In genomic region chr9:25613709-25614108, GRCh38 we compare ENCODE assay signal across 24 cellular contexts.
"Had no signal": no experiment of that assay in that cellular context is flagged by ENCODE, and none has a peak within 500 bp of the region (broad histone marks: within the 10 kb centered on the region; RNA-seq: fewer than 3 reads in every experiment).

No MANE protein-coding gene starts in this region.

- FAIRE-seq: colon had no signal

- H3K36me3 ChIP-seq: adrenal gland, ascending aorta, esophagus muscularis mucosa, gastrocnemius medialis had no signal

- H3K27me3 ChIP-seq: adrenal gland, ascending aorta, esophagus muscularis mucosa, foreskin keratinocyte, gastrocnemius medialis had no signal

- ATAC-seq: activated naive CD8-positive, alpha-beta T cell treated with anti-CD3 and anti-CD28 coated beads, Interleukin-2, amount 50 U/mL, for 24 hours; activated T-cell treated with anti-CD3 and anti-CD28 coated beads, Interleukin-2, amount 50 U/mL, for 4 hours; activated T-helper 17 cell treated with anti-CD3 and anti-CD28 coated beads, Interleukin-2, amount 50 U/mL, for 72 hours; effector memory CD8-positive, alpha-beta T cell; foreskin keratinocyte; gastrocnemius medialis; WTC11 had no signal

- H3K4me1 ChIP-seq: adrenal gland, ascending aorta, esophagus muscularis mucosa, foreskin keratinocyte, gastrocnemius medialis had no signal

- DNase-seq: activated CD4-positive, alpha-beta memory T cell treated with anti-CD3 and anti-CD28 coated beads, Interleukin-2, amount 10 ng/mL, durations not matched to agents 7 days and 5 days; activated CD4-positive, alpha-beta T cell treated with anti-CD3 and anti-CD28 coated beads for 1 hour; activated CD4-positive, alpha-beta T cell treated with anti-CD3 and anti-CD28 coated beads for 4 hours; activated CD4-positive, alpha-beta T cell treated with anti-CD3 and anti-CD28 coated beads, Interleukin-2, amount 10 ng/mL, durations not matched to agents 7 days and 5 days; activated CD4-positive, alpha-beta T cell treated with anti-CD3 and anti-CD28 coated beads, Interleukin-2, amount 50 U/mL, for 4 hours; activated effector memory CD4-positive, alpha-beta T cell treated with Interleukin-2 at 50 U/mL for 16 hours; activated naive CD4-positive, alpha-beta T cell treated with anti-CD3 and anti-CD28 coated beads for 36 hours; activated naive CD8-positive, alpha-beta T cell treated with anti-CD3 and anti-CD28 coated beads for 36 hours; activated naive CD8-positive, alpha-beta T cell treated with anti-CD3 and anti-CD28 coated beads, Interleukin-2, amount 50 U/mL, for 24 hours; activated T-cell treated with anti-CD3 and anti-CD28 coated beads, Interleukin-2, amount 50 U/mL, for 4 hours; adrenal gland; caudate nucleus; cortex of kidney; dermis blood vessel endothelial cell; effector CD4-positive, alpha-beta T cell; effector memory CD8-positive, alpha-beta T cell; gastrocnemius medialis; T-helper 2 cell had no signal

- H3K4me3 ChIP-seq: adrenal gland, ascending aorta, esophagus muscularis mucosa, gastrocnemius medialis had no signal

- H3K27ac ChIP-seq: adrenal gland, ascending aorta, esophagus muscularis mucosa, foreskin keratinocyte, gastrocnemius medialis had no signal

- H3K9me3 ChIP-seq: adrenal gland, ascending aorta, esophagus muscularis mucosa, gastrocnemius medialis had no signal
